ENCODE assay signal across 17 cellular contexts in the genomic region with DNA sequence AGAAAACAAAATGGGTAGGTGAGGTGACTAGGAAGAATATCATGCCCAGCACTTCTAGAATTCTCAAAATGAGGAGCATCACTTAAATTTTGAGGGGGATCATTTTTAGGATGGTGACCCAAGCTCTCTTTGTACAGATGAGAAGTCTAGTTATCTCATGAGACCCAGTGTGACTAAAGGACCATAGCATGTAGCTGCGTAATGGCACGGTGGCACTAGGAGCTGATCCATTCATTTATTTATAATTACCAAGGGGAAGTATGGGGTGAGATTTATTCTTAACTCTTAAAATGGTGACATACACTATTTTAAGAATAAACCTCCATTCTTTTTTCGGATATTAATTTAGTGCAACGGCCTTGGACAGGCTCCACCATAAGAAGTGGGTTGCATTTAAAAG. TPM values are rescaled to one million over a fixed set of nuclear protein-coding genes. Genes with fewer than 3 reads are reported as not detected.
DNase-seq lines count a peak whose midpoint lies in the region; ATAC-seq and TF ChIP-seq lines count a peak whose summit lies in the region.
"Had no signal": no experiment of that assay in that cellular context is flagged by ENCODE, and none has a peak within 500 bp of the region (broad histone marks: within the 10 kb centered on the region; RNA-seq: fewer than 3 reads in every experiment).

No MANE protein-coding gene starts in this region.

- no peak for TF ChIP-seq CTCF in CD8-positive, alpha-beta T cell (IDR thresholded peaks at IDR 0.05)
- no peak for TF ChIP-seq CTCF in esophagus squamous epithelium (IDR thresholded peaks at IDR 0.05)

- CTCF ChIA-PET in CD8-positive, alpha-beta T cell (lab: Charles Lee): interaction anchor here (1.4 to 2.7 kb wide), 3 partner anchors 34 to 76 kb away, joined by 4 to 9 read pairs (median 6); no protein-coding TSS in a partner anchor
- CTCF ChIA-PET in T-cell (lab: Charles Lee): no interaction called here

- POLR2A ChIA-PET in CD8-positive, alpha-beta T cell (lab: Charles Lee): interaction anchor here (1.2 to 2.1 kb wide), 3 partner anchors 8 to 15 kb away, joined by 3 to 11 read pairs (median 4); a partner anchor contains a TSS
- POLR2A ChIA-PET in T-cell (lab: Charles Lee): no interaction called here

- H3K9me3 ChIP-seq in CD8-positive, alpha-beta T cell (ENCODE audit: low read length): no peaks in the 10 kb centered on the region
- H3K9me3 ChIP-seq in esophagus squamous epithelium: no peaks in the 10 kb centered on the region
- no peaks in the 10 kb centered on the region for H3K9me3 ChIP-seq in HAP-1

- peaks cover 69% of the 10 kb centered on the region for H3K4me1 Mint-ChIP-seq in CD8-positive, alpha-beta T cell (ENCODE audit: low read depth)
- peaks cover 73 to 78% (median 75%) of the 10 kb centered on the region in 3 donors for H3K4me1 Mint-ChIP-seq in T-cell
- peaks cover 66% of the 10 kb centered on the region for H3K4me1 Mint-ChIP-seq in stimulated activated effector memory CD8-positive, alpha-beta T cell treated with anti-CD3 and anti-CD28 coated beads, Interleukin-12 subunit alpha, Interleukin-12 subunit beta, amount 100 ng/mL, for 72 hours

- no peak for ATAC-seq in CD8-positive, alpha-beta T cell
- no peak for ATAC-seq in T-cell (replicated peaks in 1 of 4)
- no peak for ATAC-seq in stimulated activated effector memory CD8-positive, alpha-beta T cell treated with anti-CD3 and anti-CD28 coated beads, Interleukin-12 subunit alpha, Interleukin-12 subunit beta, amount 100 ng/mL, for 72 hours
- no peak for ATAC-seq in HG02885 (IDR thresholded peaks at IDR 0.05; ENCODE audit: poor library complexity, unreplicated experiment)
- ATAC-seq: left lobe of liver had no signal

- peaks cover 32% of the 10 kb centered on the region for H3K36me3 Mint-ChIP-seq in CD8-positive, alpha-beta T cell
- peaks cover 38% of the 10 kb centered on the region for H3K36me3 Mint-ChIP-seq in T-cell
- H3K36me3 Mint-ChIP-seq in stimulated activated effector memory CD8-positive, alpha-beta T cell treated with anti-CD3 and anti-CD28 coated beads, Interleukin-12 subunit alpha, Interleukin-12 subunit beta, amount 100 ng/mL, for 72 hours: peaks cover 69% of the 10 kb centered on the region

- H3K4me1 ChIP-seq in CD8-positive, alpha-beta T cell (ENCODE audit: insufficient read depth, low read length): peaks cover 52% of the 10 kb centered on the region
- H3K4me1 ChIP-seq in esophagus squamous epithelium: peaks cover 22 to 98% (median 73%) of the 10 kb centered on the region in 3 donors
- H3K4me1 ChIP-seq in HAP-1: peaks cover 21% of the 10 kb centered on the region

- in situ Hi-C loops in HAP-1 (cut with MboI; ENCODE audit: low sequenced_read_pairs): no loop called here

- H3K4me3 Mint-ChIP-seq in CD8-positive, alpha-beta T cell: no peak overlapping the region
- peak overlapping the region in 1 of 3 donors; percentile 1 for H3K4me3 Mint-ChIP-seq in T-cell
- no peak overlapping the region for H3K4me3 Mint-ChIP-seq in stimulated activated effector memory CD8-positive, alpha-beta T cell treated with anti-CD3 and anti-CD28 coated beads, Interleukin-12 subunit alpha, Interleukin-12 subunit beta, amount 100 ng/mL, for 72 hours
- H3K4me3 Mint-ChIP-seq: activated CD4-positive, alpha-beta T cell treated with anti-CD3 and anti-CD28 coated beads, Interleukin-2, amount 10 ng/mL, durations not matched to agents 7 days and 5 days; nephron progenitor cell; T-helper 1 cell treated with Interleukin-12 subunit alpha and Interleukin-12 subunit beta and Interleukin-4 antibody, amounts not matched to agents 30 μg/mL and 1 μg/mL, for 36 hours had no signal

- H3K36me3 ChIP-seq in CD8-positive, alpha-beta T cell (ENCODE audit: insufficient read depth, low read length): peaks cover 10% of the 10 kb centered on the region
- H3K36me3 ChIP-seq in esophagus squamous epithelium (peaks cover 0 to 24% (median 0%) of the 10 kb centered on the region in 3 donors), HAP-1 (replicated peaks) (peaks cover 14% of the 10 kb centered on the region)

- no peak overlapping the region for H3K4me3 ChIP-seq in CD8-positive, alpha-beta T cell (ENCODE audit: low read depth, low read length)
- H3K4me3 ChIP-seq in esophagus squamous epithelium (no peak overlapping the region), HAP-1 (no peak overlapping the region)

- H3K27ac ChIP-seq in CD8-positive, alpha-beta T cell (ENCODE audit: low read depth, low read length): no peak overlapping the region
- H3K27ac ChIP-seq in esophagus squamous epithelium: peak overlapping the region in 3 of 4 donors; percentile 26 to 49 (median 45)

- TF ChIP-seq POLR2A in esophagus squamous epithelium (IDR thresholded peaks at IDR 0.05): no peak

- H3K27me3 Mint-ChIP-seq in CD8-positive, alpha-beta T cell (ENCODE audit: low read depth): no peaks in the 10 kb centered on the region
- no peaks in the 10 kb centered on the region for H3K27me3 Mint-ChIP-seq in T-cell
- H3K27me3 Mint-ChIP-seq: activated CD4-positive, alpha-beta T cell treated with anti-CD3 and anti-CD28 coated beads, Interleukin-2, amount 10 ng/mL, durations not matched to agents 7 days and 5 days had no signal

- H3K27me3 ChIP-seq in CD8-positive, alpha-beta T cell (ENCODE audit: insufficient read depth, low read length): no peaks in the 10 kb centered on the region
- H3K27me3 ChIP-seq in esophagus squamous epithelium (no peaks in the 10 kb centered on the region), HAP-1 (ENCODE audit: low read depth) (no peaks in the 10 kb centered on the region)

- intact Hi-C loops in CD8-positive, alpha-beta T cell (cut with DNase I, micrococcal nuclease): loop anchor here in 1 of 2 experiments (10.0 kb wide), 1 partner anchor 292 kb away; a partner anchor contains a TSS
- intact Hi-C loops in esophagus squamous epithelium (cut with DNase I): no loop called here

- no peak for DNase-seq in CD8-positive, alpha-beta T cell
- DNase-seq in T-cell (no peak), esophagus squamous epithelium (lab: John Stamatoyannopoulos, UW) (no peak), SK-N-DZ (ENCODE audit: low spot score) (no peak), HAP-1 (ENCODE audit: low spot score in 2 of 2) (no peak), UCSD-AML1 (lab: John Stamatoyannopoulos, UW; ENCODE audit: unreplicated experiment) (no peak)
- DNase-seq in stimulated activated effector memory CD8-positive, alpha-beta T cell treated with anti-CD3 and anti-CD28 coated beads, Interleukin-12 subunit alpha, Interleukin-12 subunit beta, amount 100 ng/mL, for 72 hours (ENCODE audit: low spot score in 2 of 2): no peak
- DNase-seq: activated CD4-positive, alpha-beta T cell treated with anti-CD3 and anti-CD28 coated beads, Interleukin-2, amount 10 ng/mL, durations not matched to agents 7 days and 5 days; aorta; dermis blood vessel endothelial cell; DMS79 treated with DMSO at 0.1 percent for 48 hours; NCI-H2081 treated with DMSO at 0.1 percent for 48 hours; nephron progenitor cell; stimulated activated CD4-positive, alpha-beta T cell treated with anti-CD3 and anti-CD28 coated beads, Interleukin-1b, Interleukin-23, amount 100 ng/mL, for 48 hours had no signal

- WGBS in esophagus squamous epithelium, 2 donors: 68 to 79% methylated on average over 4 of the region's 4 CpGs

- H3K27ac Mint-ChIP-seq in CD8-positive, alpha-beta T cell: peak overlapping the region; percentile 32
- peak overlapping the region; percentile 32 to 56 for H3K27ac Mint-ChIP-seq in T-cell
- H3K27ac Mint-ChIP-seq in stimulated activated effector memory CD8-positive, alpha-beta T cell treated with anti-CD3 and anti-CD28 coated beads, Interleukin-12 subunit alpha, Interleukin-12 subunit beta, amount 100 ng/mL, for 72 hours: peak overlapping the region; percentile 43
- H3K27ac Mint-ChIP-seq: activated CD4-positive, alpha-beta T cell treated with anti-CD3 and anti-CD28 coated beads, Interleukin-2, amount 10 ng/mL, durations not matched to agents 7 days and 5 days; nephron progenitor cell; T-helper 1 cell treated with Interleukin-12 subunit alpha and Interleukin-12 subunit beta and Interleukin-4 antibody, amounts not matched to agents 30 μg/mL and 1 μg/mL, for 36 hours had no signal

- H3K9me3 Mint-ChIP-seq in CD8-positive, alpha-beta T cell: no peaks in the 10 kb centered on the region
- H3K9me3 Mint-ChIP-seq in T-cell: no peaks in the 10 kb centered on the region
- H3K9me3 Mint-ChIP-seq in stimulated activated effector memory CD8-positive, alpha-beta T cell treated with anti-CD3 and anti-CD28 coated beads, Interleukin-12 subunit alpha, Interleukin-12 subunit beta, amount 100 ng/mL, for 72 hours: no peaks in the 10 kb centered on the region
- H3K9me3 Mint-ChIP-seq: activated CD4-positive, alpha-beta T cell treated with anti-CD3 and anti-CD28 coated beads, Interleukin-2, amount 10 ng/mL, durations not matched to agents 7 days and 5 days; nephron progenitor cell; T-helper 1 cell treated with Interleukin-12 subunit alpha and Interleukin-12 subunit beta and Interleukin-4 antibody, amounts not matched to agents 30 μg/mL and 1 μg/mL, for 36 hours had no signal

RNA-seq across cellular contexts. Expression of a gene that starts 8.3 kb away (rescaled TPM):
- 10 to 100 TPM; 57.4 to 69.5 TPM for total RNA-seq in CD8-positive, alpha-beta T cell
- total RNA-seq in T-cell: 100 to 1,000 TPM; 125 to 158 (median 127) TPM
- total RNA-seq in esophagus squamous epithelium: 100 to 1,000 TPM; 181 to 285 (median 193) TPM
- polyA plus RNA-seq in SK-N-DZ (2014; cell fraction: cytosol; rRNA removed): 20.7 and 21.6 TPM in 2 replicates
- 26.9 and 47.9 TPM in 2 replicates for polyA plus RNA-seq in SK-N-DZ (2014; cell fraction: nucleus; rRNA removed)

RNA-seq across cellular contexts. Expression of a gene that starts 44.2 kb away (rescaled TPM):
- under 1 TPM in 1 of 2 experiments, not detected in 1; 0.08 TPM for total RNA-seq in CD8-positive, alpha-beta T cell
- total RNA-seq in T-cell (under 1 TPM; 0.61 to 0.85 (median 0.70) TPM), esophagus squamous epithelium (1 to 10 TPM in 3 of 4 donors, under 1 TPM in 1; 0.79 to 9.3 (median 1.8) TPM)
- 3.4 and 3.6 TPM in 2 replicates for polyA plus RNA-seq in SK-N-DZ (2014; cell fraction: cytosol; rRNA removed)
- polyA plus RNA-seq in SK-N-DZ (2014; cell fraction: nucleus; rRNA removed): 1.3 and 7.0 TPM in 2 replicates
